Comparison of ENCODE assay signal across 4 cellular contexts in the genomic region with DNA sequence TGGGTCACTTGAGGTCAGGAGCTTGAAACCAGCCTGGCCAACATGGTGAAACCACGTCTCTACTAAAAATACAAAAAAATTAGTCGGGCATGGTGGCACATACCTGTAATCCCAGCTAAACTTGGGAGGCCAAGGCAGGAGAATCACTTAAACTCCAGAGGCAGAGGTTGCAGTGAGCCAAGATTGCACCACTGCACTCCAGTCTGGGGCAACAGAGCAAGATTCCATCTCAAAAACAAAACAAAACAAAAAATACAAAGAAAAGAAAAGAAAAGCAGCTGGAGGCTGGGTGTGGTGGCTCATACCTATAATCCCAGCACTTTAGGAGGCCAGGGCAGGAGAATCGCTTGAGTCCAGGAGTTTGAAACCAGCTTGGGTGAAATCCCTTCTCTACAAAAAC. TPM values are rescaled to one million over a fixed set of nuclear protein-coding genes. Genes with fewer than 3 reads are reported as not detected.
DNase-seq lines count a peak whose midpoint lies in the region; ATAC-seq and TF ChIP-seq lines count a peak whose summit lies in the region.
"Not testable (repeated sequence)": the region's sequence is repeated elsewhere in the genome, so short reads cannot be mapped to it uniquely, and the experiment has no call there.

No MANE protein-coding gene starts in this region.

- H3K9me3 ChIP-seq in Panc1 (ENCODE audit: control insufficient read depth, insufficient read depth, low read depth, low read length); trophoblast cell (ENCODE audit: insufficient read depth, low read depth, low read length): not testable (repeated sequence)

- not testable (repeated sequence) for H3K4me3 ChIP-seq in Panc1 (ENCODE audit: low read depth in 2 of 2, low read length in 2 of 2); trophoblast cell (ENCODE audit: low read depth, low read length)

- not testable (repeated sequence) for H3K36me3 Mint-ChIP-seq in central memory CD8-positive, alpha-beta T cell (ENCODE audit: insufficient read depth)

- not testable (repeated sequence) for H2AK5ac ChIP-seq in trophoblast cell (ENCODE audit: low read length)

- H4K91ac ChIP-seq in trophoblast cell (ENCODE audit: low read depth, low read length): peak overlapping the region; percentile 54

- not testable (repeated sequence) for H2AFZ ChIP-seq in trophoblast cell (ENCODE audit: insufficient read depth, low read length, poor library complexity)

- intact Hi-C loops in Panc1 (cut with micrococcal nuclease; ENCODE audit: unreplicated experiment): not testable (repeated sequence)

- H3K18ac ChIP-seq in trophoblast cell (ENCODE audit: low read length): not testable (repeated sequence)

- H3K14ac ChIP-seq in trophoblast cell (ENCODE audit: low read length): not testable (repeated sequence)

- not testable (repeated sequence) for H4K12ac ChIP-seq in trophoblast cell (ENCODE audit: low read depth, low read length)

- not testable (repeated sequence) for ATAC-seq in Panc1; central memory CD8-positive, alpha-beta T cell (replicated peaks; ENCODE audit: extremely low read depth, poor library complexity, severe bottlenecking)

- H3K4me3 Mint-ChIP-seq in central memory CD8-positive, alpha-beta T cell: not testable (repeated sequence)

- not testable (repeated sequence) for H3K4me2 ChIP-seq in trophoblast cell (ENCODE audit: low read length)

- not testable (repeated sequence) for H3K27me3 ChIP-seq in Panc1 (ENCODE audit: control insufficient read depth, insufficient read depth, low read length); trophoblast cell (ENCODE audit: insufficient read depth, low read length)

- H3K27ac Mint-ChIP-seq in central memory CD8-positive, alpha-beta T cell (ENCODE audit: low read depth): peak overlapping the region; percentile 25

- DNase-seq in NCI-H69 (lab: John Stamatoyannopoulos, UW) (peak; percentile 34), trophoblast cell (peak; percentile 88 to 93)
- DNase-seq in Panc1 (ENCODE audit: low read depth, low spot score); central memory CD8-positive, alpha-beta T cell (ENCODE audit: low spot score in 2 of 2): not testable (repeated sequence)

- H3K27ac ChIP-seq in Panc1 (ENCODE audit: low read length) (peak overlapping the region; percentile 49; the same call in 1 of the 2 replicates), trophoblast cell (ENCODE audit: low read depth, low read length) (peak overlapping the region; percentile 41)

- no CpG with 5 or more reads among the region's 3 CpGs for WGBS in trophoblast cell (ENCODE audit: extremely low coverage, insufficient coverage, insufficient read length)

- not testable (repeated sequence) for H3K23ac ChIP-seq in trophoblast cell (ENCODE audit: low read length)

- not testable (repeated sequence) for H3K4ac ChIP-seq in trophoblast cell (ENCODE audit: low read depth, low read length)

- not testable (repeated sequence) for H2BK5ac ChIP-seq in trophoblast cell (ENCODE audit: low read depth, low read length, poor library complexity)

- H4K8ac ChIP-seq in trophoblast cell (ENCODE audit: low read depth, low read length): peak overlapping the region; percentile 31

- not testable (repeated sequence) for H3K36me3 ChIP-seq in Panc1 (ENCODE audit: control insufficient read depth, insufficient read depth, low read length); trophoblast cell (ENCODE audit: control insufficient read depth in 1 of 2, insufficient read depth in 2 of 2, low read length in 2 of 2)

- not testable (repeated sequence) for BruUV-seq in Panc1 (replicated peaks; lab: Mats Ljungman, UMichigan)

- peaks cover 35% of the 10 kb centered on the region for H3K4me1 ChIP-seq in Panc1 (ENCODE audit: control insufficient read depth, insufficient read depth, low read length)
- H3K4me1 ChIP-seq in trophoblast cell (ENCODE audit: control insufficient read depth in 1 of 2, insufficient read depth in 2 of 2, low read length in 2 of 2): peaks cover 11 to 15% of the 10 kb centered on the region in 2 experiments

- CTCF ChIA-PET in Panc1 (lab: Charles Lee): interaction anchor here (1.3 kb wide), 1 partner anchor 37 kb away, joined by 4 read pairs; a partner anchor contains a TSS

- H2BK12ac ChIP-seq in trophoblast cell (ENCODE audit: low read length): not testable (repeated sequence)

- H2BK120ac ChIP-seq in trophoblast cell (ENCODE audit: insufficient read depth, low read length, poor library complexity): peak overlapping the region; percentile 34

- H3K79me2 ChIP-seq in trophoblast cell (ENCODE audit: control insufficient read depth, insufficient read depth, low read length, poor library complexity): not testable (repeated sequence)

- in situ Hi-C loops in Panc1 (cut with HindIII; ENCODE audit: low pct_unique_long_range_greater_than_20kb, low sequenced_read_pairs): not testable (repeated sequence)

- not testable (repeated sequence) for H3K4me1 Mint-ChIP-seq in central memory CD8-positive, alpha-beta T cell

- not testable (repeated sequence) for H3K79me1 ChIP-seq in trophoblast cell (ENCODE audit: low read length)

- TF ChIP-seq CTCF in Panc1 (IDR thresholded peaks at IDR 0.05): not testable (repeated sequence)

- not testable (repeated sequence) for H3K9me3 Mint-ChIP-seq in central memory CD8-positive, alpha-beta T cell

- POLR2A ChIA-PET in Panc1 (lab: Charles Lee): not testable (repeated sequence)

- not testable (repeated sequence) for H3K9ac ChIP-seq in trophoblast cell (ENCODE audit: low read length)

- H3K27me3 Mint-ChIP-seq in central memory CD8-positive, alpha-beta T cell: not testable (repeated sequence)

RNA-seq across cellular contexts. Expression of a gene that starts 36.7 kb away (rescaled TPM):
- 107 TPM for total RNA-seq in Panc1 (2021; ENCODE audit: unreplicated experiment)
- 67.0 TPM for polyA plus RNA-seq in Panc1 (2012; ENCODE audit: insufficient read length)
- polyA plus RNA-seq in trophoblast cell (2013): 38.9 and 42.9 TPM in 2 replicates
